Comparison of ENCODE assay signal across 1 cellular context in genomic region chr5:159303286-159303685, GRCh38.
A peak's percentile ranks its signal among the peaks of the same experiment; 100 is the strongest.
TF ChIP-seq lines count a peak whose summit lies in the region.

No MANE protein-coding gene starts in this region.

TF ChIP-seq in K562, 482 proteins besides CTCF, POLR2A, EP300 and RAD21 (continued from another document):
- no peak for TF ChIP-seq PHB (CRISPR knock-in tag; IDR thresholded peaks at IDR 0.05)
- peak; percentile 99 for TF ChIP-seq ZNF766 (CRISPR knock-in tag; conservative IDR thresholded peaks at IDR 0.05)
- peak; percentile 78; the same call in 1 of the 2 replicates for TF ChIP-seq TRIM28 (IDR thresholded peaks at IDR 0.05)
- peak; percentile 27 to 73; a peak in 2 of 4 replicates for TF ChIP-seq TRIM24 (IDR thresholded peaks at IDR 0.05)
- TF ChIP-seq SLC30A9 (CRISPR knock-in tag; IDR thresholded peaks at IDR 0.05) = no peak
- no peak for TF ChIP-seq ATF6 (CRISPR knock-in tag; IDR thresholded peaks at IDR 0.05)
- TF ChIP-seq HNRNPL (IDR thresholded peaks at IDR 0.05; ENCODE audit: low read depth, low read length) = no peak
- TF ChIP-seq RFX1 (IDR thresholded peaks at IDR 0.05) = no peak
- TF ChIP-seq ZNF316 (IDR thresholded peaks at IDR 0.05) = peak; percentile 52
- no peak for TF ChIP-seq PHF20 (IDR thresholded peaks at IDR 0.05; ENCODE audit: partially characterized antibody)
- no peak for TF ChIP-seq TGIF2 (CRISPR knock-in tag; IDR thresholded peaks at IDR 0.05)
- TF ChIP-seq HDAC6 (IDR thresholded peaks at IDR 0.05; ENCODE audit: low read depth, low read length) = no peak
- no peak for TF ChIP-seq GABPB1 (CRISPR knock-in tag; IDR thresholded peaks at IDR 0.05)
- TF ChIP-seq CHD4 (IDR thresholded peaks at IDR 0.05; ENCODE audit: insufficient read depth, insufficient replicate concordance, low read depth, low read length, poor library complexity, severe bottlenecking) = no peak
- TF ChIP-seq FOXM1 (IDR thresholded peaks at IDR 0.05; ENCODE audit: low read depth) = no peak
- no peak for TF ChIP-seq FOXM1 (CRISPR knock-in tag; IDR thresholded peaks at IDR 0.05; ENCODE audit: low read depth)
- TF ChIP-seq PURB (CRISPR knock-in tag; IDR thresholded peaks at IDR 0.05; ENCODE audit: low read depth) = no peak
- no peak for TF ChIP-seq SRSF1 (IDR thresholded peaks at IDR 0.05; ENCODE audit: low read depth, low read length)
- TF ChIP-seq E2F1 (CRISPR knock-in tag; IDR thresholded peaks at IDR 0.05) = no peak
- TF ChIP-seq ERF (CRISPR knock-in tag; IDR thresholded peaks at IDR 0.05) = no peak
- no peak for TF ChIP-seq PRPF4 (IDR thresholded peaks at IDR 0.05; ENCODE audit: insufficient read depth, low read depth, low read length, poor library complexity, severe bottlenecking)
- TF ChIP-seq BRF2 (IDR thresholded peaks at IDR 0.05; ENCODE audit: borderline replicate concordance, insufficient read depth, insufficient read length) = no peak
- no peak for TF ChIP-seq KDM1A (IDR thresholded peaks at IDR 0.05)
- TF ChIP-seq LEF1 (IDR thresholded peaks at IDR 0.05) = no peak
- no peak for TF ChIP-seq ZNF134 (CRISPR knock-in tag; conservative IDR thresholded peaks at IDR 0.05)
- TF ChIP-seq MTA1 (IDR thresholded peaks at IDR 0.05; ENCODE audit: borderline replicate concordance) = no peak
- no peak for TF ChIP-seq ZBTB43 (CRISPR knock-in tag; IDR thresholded peaks at IDR 0.05)
- TF ChIP-seq SREBF2 (CRISPR knock-in tag; IDR thresholded peaks at IDR 0.05) = no peak
- TF ChIP-seq MAFF (IDR thresholded peaks at IDR 0.05; ENCODE audit: low read length) = no peak
- no peak for TF ChIP-seq ZNF3 (CRISPR knock-in tag; IDR thresholded peaks at IDR 0.05)
- TF ChIP-seq PHB2 (IDR thresholded peaks at IDR 0.05; ENCODE audit: low read depth) = no peak
- TF ChIP-seq BMI1 (IDR thresholded peaks at IDR 0.05; ENCODE audit: low read length) = no peak
- TF ChIP-seq CBX3 (IDR thresholded peaks at IDR 0.05; ENCODE audit: borderline replicate concordance in 1 of 2, low read length in 2 of 2) = peak in 1 of 2 experiments; percentile 54; a peak in 1 of 3 replicates
- no peak for TF ChIP-seq ZNF655 (CRISPR knock-in tag; IDR thresholded peaks at IDR 0.05)
- TF ChIP-seq ID3 (CRISPR knock-in tag; IDR thresholded peaks at IDR 0.05) = no peak
- no peak for TF ChIP-seq ID3 (tag; IDR thresholded peaks at IDR 0.05)
- TF ChIP-seq ZNF239 (CRISPR knock-in tag; IDR thresholded peaks at IDR 0.05) = no peak
